2 cellular contexts compared by ENCODE assay signal in the genomic region with DNA sequence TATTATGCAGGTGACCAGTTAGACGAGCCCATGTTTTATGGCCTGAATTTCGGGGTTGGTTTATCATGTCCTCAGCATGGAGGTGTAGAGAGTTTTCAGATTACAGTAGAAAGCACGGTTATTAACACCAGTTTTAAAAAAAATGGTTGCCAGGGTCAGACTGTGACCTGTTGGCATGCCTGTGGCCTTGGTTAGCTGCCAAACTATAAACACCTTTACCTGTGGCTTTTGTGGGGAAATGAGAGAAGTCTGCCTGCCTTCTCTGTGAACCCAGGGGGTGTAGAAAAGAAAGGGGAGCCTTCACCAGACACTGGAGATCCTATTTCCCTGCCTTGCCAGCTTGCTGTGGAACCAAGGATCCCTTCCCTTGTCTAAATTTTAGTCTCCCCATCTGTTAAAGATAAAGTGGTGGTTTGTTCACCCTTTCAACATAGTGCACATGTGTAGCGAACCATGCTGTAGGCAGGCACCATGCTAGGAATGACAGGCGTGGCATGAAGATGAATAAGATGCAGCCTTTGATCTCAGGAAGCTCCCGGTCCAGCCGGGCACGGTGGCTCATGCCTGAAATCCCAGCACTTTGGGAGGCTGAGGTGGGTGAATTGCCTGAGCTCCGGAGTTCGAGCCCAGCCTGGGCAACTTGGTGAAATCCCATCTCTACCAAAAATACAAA.
A peak's percentile ranks its signal among the peaks of the same experiment; 100 is the strongest.
TF ChIP-seq lines count a peak whose summit lies in the region.

No MANE protein-coding gene starts in this region.

TF ChIP-seq in GM12878, 131 proteins besides CTCF, POLR2A, EP300 and RAD21:
- TF ChIP-seq NR2C2 (IDR thresholded peaks at IDR 0.05; ENCODE audit: borderline replicate concordance, control insufficient read depth, insufficient read length, low read depth) (no peak), ZNF687 (IDR thresholded peaks at IDR 0.05) (no peak), NR2F1 (conservative IDR thresholded peaks at IDR 0.05) (peak; percentile 80), CHD2 (IDR thresholded peaks at IDR 0.05; ENCODE audit: borderline replicate concordance, low read depth, low read length) (no peak), RELA (IDR thresholded peaks at IDR 0.05; ENCODE audit: borderline replicate concordance, partially characterized antibody) (no peak), BHLHE40 (IDR thresholded peaks at IDR 0.05; ENCODE audit: borderline replicate concordance in 1 of 2, low read depth in 2 of 2, low read length in 1 of 2) (peak in 1 of 2 experiments; percentile 22; a peak in 1 of 4 replicates)
- TF ChIP-seq, protein P1, sequence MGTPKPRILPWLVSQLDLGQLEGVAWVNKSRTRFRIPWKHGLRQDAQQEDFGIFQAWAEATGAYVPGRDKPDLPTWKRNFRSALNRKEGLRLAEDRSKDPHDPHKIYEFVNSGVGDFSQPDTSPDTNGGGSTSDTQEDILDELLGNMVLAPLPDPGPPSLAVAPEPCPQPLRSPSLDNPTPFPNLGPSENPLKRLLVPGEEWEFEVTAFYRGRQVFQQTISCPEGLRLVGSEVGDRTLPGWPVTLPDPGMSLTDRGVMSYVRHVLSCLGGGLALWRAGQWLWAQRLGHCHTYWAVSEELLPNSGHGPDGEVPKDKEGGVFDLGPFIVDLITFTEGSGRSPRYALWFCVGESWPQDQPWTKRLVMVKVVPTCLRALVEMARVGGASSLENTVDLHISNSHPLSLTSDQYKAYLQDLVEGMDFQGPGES (IDR thresholded peaks at IDR 0.05), result no peak

TF ChIP-seq in SK-N-SH treated with all-trans-retinoic acid at 6 μM for 48 hours, 23 proteins besides CTCF, POLR2A, EP300 and RAD21:
- TF ChIP-seq TOX (CRISPR knock-in tag; IDR thresholded peaks at IDR 0.05; ENCODE audit: borderline replicate concordance), result no peak
- TF ChIP-seq ESRRG (CRISPR knock-in tag; IDR thresholded peaks at IDR 0.05), result no peak
- TF ChIP-seq ZC3H10 (CRISPR knock-in tag; IDR thresholded peaks at IDR 0.05), result no peak
- TF ChIP-seq, protein P2, sequence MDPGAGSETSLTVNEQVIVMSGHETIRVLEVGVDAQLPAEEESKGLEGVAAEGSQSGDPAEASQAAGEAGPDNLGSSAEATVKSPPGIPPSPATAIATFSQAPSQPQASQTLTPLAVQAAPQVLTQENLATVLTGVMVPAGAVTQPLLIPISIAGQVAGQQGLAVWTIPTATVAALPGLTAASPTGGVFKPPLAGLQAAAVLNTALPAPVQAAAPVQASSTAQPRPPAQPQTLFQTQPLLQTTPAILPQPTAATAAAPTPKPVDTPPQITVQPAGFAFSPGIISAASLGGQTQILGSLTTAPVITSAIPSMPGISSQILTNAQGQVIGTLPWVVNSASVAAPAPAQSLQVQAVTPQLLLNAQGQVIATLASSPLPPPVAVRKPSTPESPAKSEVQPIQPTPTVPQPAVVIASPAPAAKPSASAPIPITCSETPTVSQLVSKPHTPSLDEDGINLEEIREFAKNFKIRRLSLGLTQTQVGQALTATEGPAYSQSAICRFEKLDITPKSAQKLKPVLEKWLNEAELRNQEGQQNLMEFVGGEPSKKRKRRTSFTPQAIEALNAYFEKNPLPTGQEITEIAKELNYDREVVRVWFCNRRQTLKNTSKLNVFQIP (CRISPR knock-in tag; IDR thresholded peaks at IDR 0.05; ENCODE audit: borderline replicate concordance, low read depth), result no peak
- no peak for TF ChIP-seq OSR1 (CRISPR knock-in tag; IDR thresholded peaks at IDR 0.05)
